In genomic region chr16:14070877-14071575, GRCh38 we compare ENCODE assay signal across 8 cellular contexts. TPM values are rescaled to one million over a fixed set of nuclear protein-coding genes. Genes with fewer than 3 reads are reported as not detected.
DNase-seq lines count a peak whose midpoint lies in the region; ATAC-seq and TF ChIP-seq lines count a peak whose summit lies in the region.

Gene MRTFB (plus strand): TSS chr16:14071319. CDS start chr16:14140607, 69,288 bp downstream.

- no peak for TF ChIP-seq RAD21 in SK-N-SH (IDR thresholded peaks at IDR 0.05; ENCODE audit: low read length)

- H3K4me1 Mint-ChIP-seq in glutamatergic neuron (ENCODE audit: low read depth, unreplicated experiment) (peaks cover 2% of the 10 kb centered on the region), osteocyte (ENCODE audit: unreplicated experiment) (peaks cover 12% of the 10 kb centered on the region)

- POLR2A ChIA-PET in SK-N-SH (lab: Yijun Ruan, JAX) = no interaction called here

- intact Hi-C loops in testis (cut with DNase I; ENCODE audit: low total_unique reads) = no loop called here

- peaks cover 12% of the 10 kb centered on the region for H3K4me1 ChIP-seq in Karpas-422 (ENCODE audit: low read length)
- H3K4me1 ChIP-seq in SK-N-SH (ENCODE audit: control insufficient read depth in 1 of 2, insufficient read depth in 2 of 2, low read depth in 1 of 2, low read length in 1 of 2) = peaks cover 0 to 7% of the 10 kb centered on the region in 2 experiments; a peak in 2 of 4 replicates
- peaks cover 5% of the 10 kb centered on the region for H3K4me1 ChIP-seq in testis

- no peaks in the 10 kb centered on the region for H3K36me3 Mint-ChIP-seq in activated naive CD4-positive, alpha-beta T cell treated with anti-CD3 and anti-CD28 coated beads, Interleukin-2, amount 50 U/mL, for 72 hours
- no peaks in the 10 kb centered on the region for H3K36me3 Mint-ChIP-seq in glutamatergic neuron (ENCODE audit: unreplicated experiment)
- peaks cover 2% of the 10 kb centered on the region for H3K36me3 Mint-ChIP-seq in osteocyte (ENCODE audit: unreplicated experiment)

- no peak within 1 kb of the TSS for H3K27ac ChIP-seq in Karpas-422 (ENCODE audit: low read length)
- peak within 1 kb of the TSS; percentile 13 to 88; a peak in 3 of 4 replicates for H3K27ac ChIP-seq in SK-N-SH (ENCODE audit: low read depth in 2 of 2, low read length in 1 of 2)
- H3K27ac ChIP-seq in testis = peak within 1 kb of the TSS; percentile 87 to 91

- H3K9me3 Mint-ChIP-seq in activated naive CD4-positive, alpha-beta T cell treated with anti-CD3 and anti-CD28 coated beads, Interleukin-2, amount 50 U/mL, for 72 hours = no peaks in the 10 kb centered on the region
- peaks cover 1% of the 10 kb centered on the region for H3K9me3 Mint-ChIP-seq in glutamatergic neuron (ENCODE audit: unreplicated experiment)
- no peaks in the 10 kb centered on the region for H3K9me3 Mint-ChIP-seq in osteocyte (ENCODE audit: unreplicated experiment)

- under 1% methylated on average over 19 of the region's 86 CpGs for WGBS in SK-N-SH (ENCODE audit: low lambda C conversion rate)
- WGBS in testis, 2 donors = 1 to 20% methylated on average over 2 to 80 of the region's 86 CpGs

- H3K4me3 Mint-ChIP-seq in glutamatergic neuron (ENCODE audit: unreplicated experiment) (peak within 1 kb of the TSS; percentile 90), osteocyte (ENCODE audit: unreplicated experiment) (peak within 1 kb of the TSS; percentile 91)

- H3K9me2 ChIP-seq in Karpas-422 (replicated peaks; ENCODE audit: insufficient read depth, low read length) = no peaks in the 10 kb centered on the region
- no peaks in the 10 kb centered on the region for H3K9me2 ChIP-seq in SK-N-SH

- H3K27me3 Mint-ChIP-seq in glutamatergic neuron (ENCODE audit: unreplicated experiment) (no peaks in the 10 kb centered on the region), osteocyte (ENCODE audit: unreplicated experiment) (no peaks in the 10 kb centered on the region)

- H3F3A ChIP-seq in SK-N-SH (replicated peaks; ENCODE audit: insufficient read depth) = no peaks in the 10 kb centered on the region

- peak within 1 kb of the TSS; percentile 93 for H2AFZ ChIP-seq in Karpas-422 (ENCODE audit: low read length)
- H2AFZ ChIP-seq in SK-N-SH (ENCODE audit: low read depth) = peak within 1 kb of the TSS; percentile 95

- no peaks in the 10 kb centered on the region; the same call in 1 of the 2 replicates for H4K20me1 ChIP-seq in Karpas-422 (ENCODE audit: insufficient read depth, low read depth, low read length)
- H4K20me1 ChIP-seq in SK-N-SH (ENCODE audit: insufficient read depth) = no peaks in the 10 kb centered on the region

- no peaks in the 10 kb centered on the region for H3K9me3 ChIP-seq in Karpas-422 (ENCODE audit: low read length)
- no peaks in the 10 kb centered on the region for H3K9me3 ChIP-seq in SK-N-SH
- no peaks in the 10 kb centered on the region for H3K9me3 ChIP-seq in testis

- CTCF ChIA-PET in SK-N-SH (lab: Yijun Ruan, JAX) = interaction anchor here (1.0 to 1.5 kb wide), 2 partner anchors 147 kb away, joined by 3 read pairs; no protein-coding TSS in a partner anchor

- no peak for TF ChIP-seq EP300 in SK-N-SH (IDR thresholded peaks at IDR 0.05; ENCODE audit: borderline replicate concordance in 1 of 2, low read depth in 1 of 2, low read length in 1 of 2)

- DNase-seq in EH (ENCODE audit: low read depth) = peak; percentile 70
- peak; percentile 90 for DNase-seq in Karpas-422
- DNase-seq in SK-N-SH = peak; percentile 96
- DNase-seq in activated naive CD4-positive, alpha-beta T cell treated with anti-CD3 and anti-CD28 coated beads, Interleukin-2, amount 50 U/mL, for 72 hours (ENCODE audit: low spot score in 2 of 2) = peak; percentile 88
- DNase-seq in glutamatergic neuron = peak; percentile 92
- peak; percentile 94 for DNase-seq in osteocyte (ENCODE audit: extremely low spot score, unreplicated experiment)
- DNase-seq in testis = peak; percentile 83

- peak within 1 kb of the TSS; percentile 91 for H3K27ac Mint-ChIP-seq in activated naive CD4-positive, alpha-beta T cell treated with anti-CD3 and anti-CD28 coated beads, Interleukin-2, amount 50 U/mL, for 72 hours
- H3K27ac Mint-ChIP-seq in glutamatergic neuron (ENCODE audit: unreplicated experiment) (peak within 1 kb of the TSS; percentile 70), osteocyte (ENCODE audit: unreplicated experiment) (peak within 1 kb of the TSS; percentile 75)

- H3K79me2 ChIP-seq in Karpas-422 (ENCODE audit: low read length) (no peaks in the 10 kb centered on the region), SK-N-SH (ENCODE audit: insufficient read depth) (peaks cover 30% of the 10 kb centered on the region)

- H3K4me2 ChIP-seq in Karpas-422 (ENCODE audit: low read depth, low read length, poor library complexity, severe bottlenecking) (peak within 1 kb of the TSS; percentile 76), SK-N-SH (peak within 1 kb of the TSS; percentile 92)

- H3K27me3 ChIP-seq in Karpas-422 (ENCODE audit: low read length) (no peaks in the 10 kb centered on the region), SK-N-SH (ENCODE audit: insufficient read depth) (no peaks in the 10 kb centered on the region), testis (no peaks in the 10 kb centered on the region)

- peak; percentile 76 for ATAC-seq in GM21786 (IDR thresholded peaks at IDR 0.05; ENCODE audit: unreplicated experiment)
- ATAC-seq in activated naive CD4-positive, alpha-beta T cell treated with anti-CD3 and anti-CD28 coated beads, Interleukin-2, amount 50 U/mL, for 72 hours = peak; percentile 90

- H3K4me3 ChIP-seq in Karpas-422 (ENCODE audit: low read length) (peak within 1 kb of the TSS; percentile 82), SK-N-SH (ENCODE audit: low read depth in 2 of 2, low read length in 1 of 2) (peak within 1 kb of the TSS; percentile 78 to 82), testis (peak within 1 kb of the TSS; percentile 72 to 91)

- TF ChIP-seq POLR2A in testis (IDR thresholded peaks at IDR 0.05) = no peak

- H3K36me3 ChIP-seq in Karpas-422 (ENCODE audit: insufficient read depth, low read length) (no peaks in the 10 kb centered on the region), SK-N-SH (replicated peaks in 1 of 2; ENCODE audit: control insufficient read depth in 1 of 2, insufficient read depth in 2 of 2, low read length in 1 of 2) (no peaks in the 10 kb centered on the region), testis (ENCODE audit: low read depth, missing control alignments) (no peaks in the 10 kb centered on the region)

- H3K9ac ChIP-seq in Karpas-422 (ENCODE audit: low read length) (peak within 1 kb of the TSS; percentile 81), SK-N-SH (peak within 1 kb of the TSS; percentile 89)

- TF ChIP-seq CTCF in SK-N-SH (IDR thresholded peaks at IDR 0.05) = no peak
- no peak for TF ChIP-seq CTCF in glutamatergic neuron (IDR thresholded peaks at IDR 0.05; ENCODE audit: partially characterized antibody, unreplicated experiment)
- no peak for TF ChIP-seq CTCF in osteocyte (IDR thresholded peaks at IDR 0.05)
- TF ChIP-seq CTCF in testis (IDR thresholded peaks at IDR 0.05) = no peak

TF ChIP-seq in SK-N-SH, 30 proteins besides CTCF, POLR2A, EP300 and RAD21 (continues in another document):
- TF ChIP-seq EZH2phosphoT487 (IDR thresholded peaks at IDR 0.05; ENCODE audit: borderline replicate concordance, low read depth) = no peak
- TF ChIP-seq MAX (IDR thresholded peaks at IDR 0.05; ENCODE audit: low read depth) = no peak
- TF ChIP-seq TAF1 (IDR thresholded peaks at IDR 0.05; ENCODE audit: borderline replicate concordance, low read depth, low read length) = peak; percentile 33; the same call in 1 of the 2 replicates
- peak; percentile 95 for TF ChIP-seq ZBTB33 (IDR thresholded peaks at IDR 0.05; ENCODE audit: borderline replicate concordance, low read depth)

RNA-seq across cellular contexts. Expression of gene MRTFB, which starts in this region (rescaled TPM):
- 5.3 and 6.5 TPM in 2 replicates for total RNA-seq in Karpas-422 (2014; rRNA removed; shearing (Covaris generic); ENCODE audit: low replicate concordance)
- polyA plus RNA-seq in SK-N-SH (2012; rRNA removed) = 3.3 and 4.6 TPM in 2 replicates
- polyA plus RNA-seq in SK-N-SH (2012; cell fraction: cytosol; rRNA removed) = 4.1 and 4.5 TPM in 2 replicates
- 13.6 and 18.2 TPM in 2 replicates for polyA plus RNA-seq in SK-N-SH (2012; cell fraction: nucleus; rRNA removed)
- total RNA-seq in activated naive CD4-positive, alpha-beta T cell treated with anti-CD3 and anti-CD28 coated beads, Interleukin-2, amount 50 U/mL, for 72 hours = 10 to 100 TPM; 14.6 to 18.6 TPM
- total RNA-seq in glutamatergic neuron (ENCODE audit: unreplicated experiment) = 29.6 TPM
- 26.3 and 31.4 TPM in 2 replicates for total RNA-seq in osteocyte
- total RNA-seq in testis = 100 to 1,000 TPM in 1 of 2 donors, 10 to 100 TPM in 1; 91.4 to 140 TPM
- polyA plus RNA-seq in testis (ENCODE audit: insufficient read depth, low read depth, low replicate concordance) = 41.4 TPM
